ENCODE assay signal across 9 cellular contexts in genomic region chr11:130872961-130873360, GRCh38. TPM values are rescaled to one million over a fixed set of nuclear protein-coding genes. Genes with fewer than 3 reads are reported as not detected.
DNase-seq lines count a peak whose midpoint lies in the region; ATAC-seq, FAIRE-seq and TF ChIP-seq lines count a peak whose summit lies in the region.
"Had no signal": no experiment of that assay in that cellular context is flagged by ENCODE, and none has a peak within 500 bp of the region (broad histone marks: within the 10 kb centered on the region; RNA-seq: fewer than 3 reads in every experiment).

No MANE protein-coding gene starts in this region.

- BruUV-seq in IMR-90 (replicated peaks; lab: Mats Ljungman, UMichigan) = no TSS peak

- H2BK15ac ChIP-seq in IMR-90 (ENCODE audit: low read depth, low read length) = peak overlapping the region; percentile 51; the same call in 1 of the 3 replicates

- peaks cover 25% of the 10 kb centered on the region for H3K36me3 ChIP-seq in IMR-90 (ENCODE audit: control insufficient read depth, insufficient read depth, low read length)
- H3K36me3 ChIP-seq in bronchial epithelial cell (ENCODE audit: control insufficient read depth, insufficient read depth, low read length) = peaks cover 3% of the 10 kb centered on the region
- peaks cover 15% of the 10 kb centered on the region for H3K36me3 ChIP-seq in thoracic aorta

- 0 out of 2 replicates have a peak overlapping the region, but pooled peaks have one; percentile 17 for H2BK20ac ChIP-seq in IMR-90 (ENCODE audit: low read depth, low read length)

- CTCF ChIA-PET in IMR-90 (lab: Yijun Ruan, JAX) = no interaction called here

- peak overlapping the region; percentile 42 for H2AK9ac ChIP-seq in IMR-90 (replicated peaks; ENCODE audit: low read depth, low read length, poor library complexity)

- H3K18ac ChIP-seq in IMR-90 (ENCODE audit: low read depth, low read length) = no peak overlapping the region

- no peaks in the 10 kb centered on the region for H3K9me3 Mint-ChIP-seq in osteocyte (ENCODE audit: unreplicated experiment)

- WGBS in IMR-90 (ENCODE audit: extremely low coverage in 2 of 2, insufficient read length in 1 of 2), 2 experiments = 7% methylated on average over 3 of the region's 6 CpGs; no CpG with 5 or more reads in 1 of the 2 experiments
- WGBS in right cardiac atrium = 38% methylated on average over 6 of the region's 6 CpGs

- H2AFZ ChIP-seq in IMR-90 (replicated peaks; ENCODE audit: low read length, poor library complexity) = peak overlapping the region; percentile 3

- no peaks in the 10 kb centered on the region for H3K27me3 ChIP-seq in IMR-90 (ENCODE audit: control insufficient read depth, insufficient read depth, low read length)
- no peaks in the 10 kb centered on the region for H3K27me3 ChIP-seq in bronchial epithelial cell (ENCODE audit: control insufficient read depth, insufficient read depth, low read length)
- no peaks in the 10 kb centered on the region for H3K27me3 ChIP-seq in right cardiac atrium (ENCODE audit: control insufficient read depth, insufficient read depth)
- H3K27me3 ChIP-seq in thoracic aorta (replicated peaks; ENCODE audit: insufficient read depth) = no peaks in the 10 kb centered on the region

- H3K14ac ChIP-seq in IMR-90 (replicated peaks; ENCODE audit: low read depth, low read length) = peak overlapping the region; percentile 75

- peak overlapping the region; percentile 12; the same call in 1 of the 2 replicates for H4K5ac ChIP-seq in IMR-90 (ENCODE audit: low read depth, low read length)

- ATAC-seq in IMR-90 (ENCODE audit: low read depth) (peak; percentile 74), right cardiac atrium (peak in 1 of 2 donors; percentile 7), thoracic aorta (ENCODE audit: insufficient number of reproducible peaks, low FRiP score, low read depth) (peak; percentile 47), GM18511 (IDR thresholded peaks at IDR 0.05; ENCODE audit: unreplicated experiment) (no peak)

- FAIRE-seq in bronchial epithelial cell (lab: Jason Lieb, UNC) = peak; percentile 55

- dilution Hi-C loops in IMR-90 (cut with HindIII; ENCODE audit: low sequenced_read_pairs, unreplicated experiment) = loop anchor here (25.0 kb wide), 1 partner anchor 436 kb away; the partner anchor contains the start of genes ADAMTS15 and ADAMTS8

- no peak overlapping the region for H3K4me3 Mint-ChIP-seq in osteocyte (ENCODE audit: unreplicated experiment)

- POLR2A ChIA-PET in IMR-90 (lab: Charles Lee; ENCODE audit: unreplicated experiment) = no interaction called here

- peak overlapping the region; percentile 34 to 58; a peak in 2 of 4 replicates for H4K8ac ChIP-seq in IMR-90 (ENCODE audit: low read depth in 2 of 2, low read length in 2 of 2)

- H2BK5ac ChIP-seq in IMR-90 (ENCODE audit: low read depth, low read length, poor library complexity, severe bottlenecking) = peak overlapping the region; percentile 65

- in situ Hi-C loops in IMR-90 (cut with MboI; ENCODE audit: low sequenced_read_pairs) = no loop called here

- no peak for TF ChIP-seq RAD21 in IMR-90 (IDR thresholded peaks at IDR 0.05; ENCODE audit: low read length)

- peaks cover 8% of the 10 kb centered on the region for H3K4me1 Mint-ChIP-seq in osteocyte (ENCODE audit: unreplicated experiment)

- DNase-seq in IMR-90 (peak; percentile 87), bronchial epithelial cell (ENCODE audit: low read depth) (peak; percentile 80), right cardiac atrium (peak in 1 of 3 donors; percentile 40), thoracic aorta (ENCODE audit: low spot score) (no peak), osteocyte (ENCODE audit: extremely low spot score, unreplicated experiment) (no peak), NCI-H2227 (lab: John Stamatoyannopoulos, UW; ENCODE audit: unreplicated experiment) (no peak)
- DNase-seq: activated effector memory CD4-positive, alpha-beta T cell treated with Interleukin-2 at 50 U/mL for 16 hours had no signal

- H3K36me3 Mint-ChIP-seq in osteocyte (ENCODE audit: unreplicated experiment) = peaks cover 37% of the 10 kb centered on the region

- peaks cover 4% of the 10 kb centered on the region; the same call in 1 of the 2 replicates for H4K20me1 ChIP-seq in IMR-90 (ENCODE audit: insufficient read depth, low read length)

- no peak overlapping the region; the same call in 1 of the 2 replicates for H3K4me2 ChIP-seq in IMR-90 (ENCODE audit: low read depth, low read length)

- no peak overlapping the region for H3K4me3 ChIP-seq in IMR-90 (ENCODE audit: insufficient read depth, low read depth, low read length)
- H3K4me3 ChIP-seq in bronchial epithelial cell (ENCODE audit: low read depth, low read length) = no peak overlapping the region
- H3K4me3 ChIP-seq in right cardiac atrium (ENCODE audit: low read length) = no peak overlapping the region
- H3K4me3 ChIP-seq in thoracic aorta = no peak overlapping the region

- peaks cover 0 to 11% of the 10 kb centered on the region in 2 experiments; a peak in 2 of 4 replicates for H3K79me1 ChIP-seq in IMR-90 (ENCODE audit: low read depth in 1 of 2, low read length in 2 of 2)

- H3K27ac ChIP-seq in IMR-90 (ENCODE audit: insufficient read depth, low read length) (peak overlapping the region; percentile 50), right cardiac atrium (ENCODE audit: low read length) (peak overlapping the region; percentile 97), thoracic aorta (peak overlapping the region; percentile 93 to 94)

- H3K23ac ChIP-seq in IMR-90 (ENCODE audit: low read depth, low read length) = no peak overlapping the region

- H4K91ac ChIP-seq in IMR-90 (ENCODE audit: insufficient read depth, low read depth, low read length) = peak overlapping the region; percentile 8; the same call in 1 of the 2 replicates

- TF ChIP-seq CTCF in IMR-90 (conservative IDR thresholded peaks at IDR 0.05; ENCODE audit: low read depth, low read length) (no peak), bronchial epithelial cell (IDR thresholded peaks at IDR 0.05; ENCODE audit: insufficient read depth, low read length, severe bottlenecking) (no peak), thoracic aorta (IDR thresholded peaks at IDR 0.05) (no peak), osteocyte (IDR thresholded peaks at IDR 0.05) (no peak)

- intact Hi-C loops in IMR-90 (cut with micrococcal nuclease) = no loop called here
- intact Hi-C loops in right cardiac atrium (cut with DNase I) = no loop called here

- H3K27me3 Mint-ChIP-seq in osteocyte (ENCODE audit: unreplicated experiment) = no peaks in the 10 kb centered on the region
- H3K27me3 Mint-ChIP-seq: progenitor cell of endocrine pancreas had no signal

- H3K9me3 ChIP-seq in IMR-90 (ENCODE audit: control insufficient read depth, insufficient read depth, low read length) (no peaks in the 10 kb centered on the region), right cardiac atrium (ENCODE audit: control insufficient read depth, low read length) (no peaks in the 10 kb centered on the region), thoracic aorta (no peaks in the 10 kb centered on the region)

- H3K9me1 ChIP-seq in IMR-90 (ENCODE audit: insufficient read depth, low read length) = peaks cover 8% of the 10 kb centered on the region

- H3K4ac ChIP-seq in IMR-90 (ENCODE audit: low read depth, low read length) = peak overlapping the region; percentile 62

- no peak for TF ChIP-seq POLR2A in IMR-90 (IDR thresholded peaks at IDR 0.05; ENCODE audit: low read depth, low read length)

- H2BK120ac ChIP-seq in IMR-90 (ENCODE audit: low read depth, low read length) = peak overlapping the region; percentile 73

- H3K56ac ChIP-seq in IMR-90 (ENCODE audit: extremely low read depth, insufficient read depth, low read length) = no peak overlapping the region

- H2AK5ac ChIP-seq in IMR-90 (ENCODE audit: low read depth, low read length) = peak overlapping the region; percentile 37

- H3K9ac ChIP-seq in IMR-90 (ENCODE audit: low read depth, low read length) = peak overlapping the region; percentile 15; the same call in 1 of the 2 replicates

- no peak overlapping the region for H3K27ac Mint-ChIP-seq in osteocyte (ENCODE audit: unreplicated experiment)
- H3K27ac Mint-ChIP-seq: progenitor cell of endocrine pancreas had no signal

- H3K4me1 ChIP-seq in IMR-90 (ENCODE audit: control insufficient read depth, insufficient read depth, low read length) = peaks cover 7% of the 10 kb centered on the region
- peaks cover 7% of the 10 kb centered on the region for H3K4me1 ChIP-seq in right cardiac atrium (ENCODE audit: control insufficient read depth, insufficient read depth, low read length)
- H3K4me1 ChIP-seq in thoracic aorta (ENCODE audit: control insufficient read depth in 1 of 2, low read depth in 2 of 2) = peaks cover 22 to 54% of the 10 kb centered on the region in 2 donors

TF ChIP-seq in IMR-90, 13 proteins besides CTCF, POLR2A, EP300 and RAD21:
- TF ChIP-seq CHD1 (IDR thresholded peaks at IDR 0.05; ENCODE audit: low read depth, low read length) = no peak
- TF ChIP-seq SMC3 (IDR thresholded peaks at IDR 0.05; ENCODE audit: low read depth, low read length) = no peak
- peak; percentile 54; the same call in 1 of the 2 replicates for TF ChIP-seq BHLHE40 (IDR thresholded peaks at IDR 0.05; ENCODE audit: low read depth, low read length)
- TF ChIP-seq FOS (IDR thresholded peaks at IDR 0.05; ENCODE audit: low read depth, low read length) = 0 out of 2 replicates have a peak, but pooled peaks have one; percentile 31

RNA-seq across cellular contexts. Expression of gene SNX19, which starts 43.3 kb away (rescaled TPM):
- 90.0 and 113 TPM in 2 replicates for total RNA-seq in IMR-90 (2012; rRNA removed)
- polyA plus RNA-seq in IMR-90 (2012; rRNA removed) = 31.1 and 35.9 TPM in 2 replicates
- polyA plus RNA-seq in IMR-90 (2012; cell fraction: cytosol; rRNA removed) = 23.1 and 25.6 TPM in 2 replicates
- 30.1 and 42.6 TPM in 2 replicates for polyA plus RNA-seq in IMR-90 (2012; cell fraction: nucleus; rRNA removed; ENCODE audit: low replicate concordance)
- total RNA-seq in bronchial epithelial cell = 34.8 and 50.7 TPM in 2 replicates
- total RNA-seq in right cardiac atrium = 10 to 100 TPM; 39.0 to 59.5 (median 50.1) TPM
- 17.3 TPM for polyA plus RNA-seq in right cardiac atrium
- 100 to 1,000 TPM; 102 to 126 TPM for total RNA-seq in thoracic aorta
- 68.4 and 71.1 TPM in 2 replicates for total RNA-seq in osteocyte

Comparison
In these comparisons a context has a peak if more than half of its experiments do, and no peak if none do; other contexts are left out.
1. DNase-seq: peak in IMR-90 (single experiment) and bronchial epithelial cell (single experiment); none in thoracic aorta (single experiment), osteocyte (single experiment) and NCI-H2227 (single experiment).
2. Peak in every context shown above with its lines, with median percentiles within 50 percentile points of each other: H3K27ac ChIP-seq.